Comparison of ENCODE assay signal across 16 cellular contexts in the genomic region with DNA sequence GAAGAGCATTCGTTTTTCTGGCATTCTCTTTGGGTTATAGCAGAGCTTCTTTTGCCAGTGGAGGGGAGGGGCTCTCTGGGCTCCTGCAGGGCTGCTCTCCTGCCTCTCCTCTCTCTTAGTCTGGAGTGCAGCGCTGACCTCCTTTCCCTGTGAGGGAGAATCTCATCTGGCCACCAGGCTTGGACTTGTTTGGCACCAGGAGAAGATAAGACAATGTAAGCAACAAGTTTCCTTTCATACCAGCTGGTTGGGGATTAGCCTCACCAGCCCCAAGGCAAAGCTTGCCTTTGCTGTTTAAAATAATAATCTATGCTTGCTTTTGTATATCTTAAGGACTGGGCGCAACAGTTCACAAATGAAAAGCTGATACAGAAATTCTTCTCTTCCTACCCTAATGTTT.
DNase-seq lines count a peak whose midpoint lies in the region; ATAC-seq and TF ChIP-seq lines count a peak whose summit lies in the region.
"Had no signal": no experiment of that assay in that cellular context is flagged by ENCODE, and none has a peak within 500 bp of the region (broad histone marks: within the 10 kb centered on the region; RNA-seq: fewer than 3 reads in every experiment).

No MANE protein-coding gene starts in this region.

- H3K27me3 ChIP-seq in adipocyte (replicated peaks; ENCODE audit: control insufficient read depth, insufficient read depth, low read length) (peaks cover 62% of the 10 kb centered on the region), vagina (no peaks in the 10 kb centered on the region), uterus (no peaks in the 10 kb centered on the region)
- H3K27me3 ChIP-seq: gastroesophageal sphincter had no signal

- H3K36me3 Mint-ChIP-seq in MCF 10A (ENCODE audit: insufficient read depth, unreplicated experiment), result no peaks in the 10 kb centered on the region
- H3K36me3 Mint-ChIP-seq: activated naive CD8-positive, alpha-beta T cell; brain had no signal

- peaks cover 13% of the 10 kb centered on the region for H3K4me1 ChIP-seq in adipocyte (ENCODE audit: control insufficient read depth, insufficient read depth, low read length)
- no peaks in the 10 kb centered on the region for H3K4me1 ChIP-seq in vagina
- no peaks in the 10 kb centered on the region for H3K4me1 ChIP-seq in uterus

- H3K4me3 ChIP-seq in adipocyte (ENCODE audit: low read length), result no peak overlapping the region
- H3K4me3 ChIP-seq in vagina, result no peak overlapping the region
- H3K4me3 ChIP-seq in uterus, result no peak overlapping the region
- H3K4me3 ChIP-seq: coronary artery, gastroesophageal sphincter had no signal

- ATAC-seq in stimulated activated naive CD8-positive, alpha-beta T cell treated with anti-CD3 and anti-CD28 coated beads, Interleukin-15, Interleukin-2, amounts not matched to agents 100 U/mL and 50 U/mL, for 24 hours, result no peak
- ATAC-seq: gastroesophageal sphincter, left lobe of liver had no signal

- TF ChIP-seq POLR2A in vagina (IDR thresholded peaks at IDR 0.05) (no peak), uterus (IDR thresholded peaks at IDR 0.05) (no peak)

- no peaks in the 10 kb centered on the region for H3K27me3 Mint-ChIP-seq in MCF 10A (ENCODE audit: insufficient read depth, unreplicated experiment)

- intact Hi-C loops in vagina (cut with DNase I), result no loop called here
- intact Hi-C loops in uterus (cut with DNase I; ENCODE audit: low total_unique reads), result no loop called here
- intact Hi-C loops in MCF 10A (cut with micrococcal nuclease), result no loop called here

- no peak overlapping the region for H3K27ac ChIP-seq in vagina
- H3K27ac ChIP-seq in uterus, result no peak overlapping the region
- H3K27ac ChIP-seq: coronary artery, gastroesophageal sphincter had no signal

- CTCF ChIA-PET in MCF 10A (lab: Yijun Ruan, JAX), result no interaction called here

- TF ChIP-seq CTCF in vagina (IDR thresholded peaks at IDR 0.05) (no peak), uterus (IDR thresholded peaks at IDR 0.05) (no peak), MCF 10A (IDR thresholded peaks at IDR 0.05; ENCODE audit: unreplicated experiment) (no peak)

- DNase-seq in AG08396 (ENCODE audit: low spot score) (peak; percentile 7), GM03348 (ENCODE audit: low spot score) (peak; percentile 15), adipocyte (ENCODE audit: low read depth) (peak; percentile 57), iPS-NIHi7 (ENCODE audit: extremely low spot score) (peak; percentile 33), vagina (ENCODE audit: extremely low spot score in 2 of 2) (no peak), uterus (no peak), MCF 10A (ENCODE audit: unreplicated experiment) (no peak)
- DNase-seq in stimulated activated naive CD8-positive, alpha-beta T cell treated with anti-CD3 and anti-CD28 coated beads, Interleukin-15, Interleukin-2, amounts not matched to agents 100 U/mL and 50 U/mL, for 24 hours, result no peak
- DNase-seq: activated CD4-positive, CD25-positive, alpha-beta regulatory T cell treated with anti-CD3 and anti-CD28 coated beads, Interleukin-2, amount 50 U/mL, for 72 hours; DND-41; NCI-H1417 treated with DMSO at 0.1 percent for 48 hours had no signal

- H3K36me3 ChIP-seq in adipocyte (ENCODE audit: control insufficient read depth, insufficient read depth, low read length, severe bottlenecking) (no peaks in the 10 kb centered on the region), vagina (no peaks in the 10 kb centered on the region), uterus (no peaks in the 10 kb centered on the region)
- H3K36me3 ChIP-seq: gastroesophageal sphincter had no signal

- H3K27ac Mint-ChIP-seq in MCF 10A (ENCODE audit: low read depth, unreplicated experiment), result no peak overlapping the region
- H3K27ac Mint-ChIP-seq: activated naive CD8-positive, alpha-beta T cell; brain had no signal

- no peak overlapping the region for H3K4me3 Mint-ChIP-seq in MCF 10A (ENCODE audit: unreplicated experiment)
- H3K4me3 Mint-ChIP-seq: activated naive CD8-positive, alpha-beta T cell; brain had no signal

- H3K9me3 ChIP-seq in adipocyte (ENCODE audit: control insufficient read depth, low read length) (no peaks in the 10 kb centered on the region), vagina (no peaks in the 10 kb centered on the region), uterus (no peaks in the 10 kb centered on the region)
- H3K9me3 ChIP-seq: gastroesophageal sphincter had no signal

- POLR2A ChIA-PET in MCF 10A (lab: Yijun Ruan, JAX), result no interaction called here

- H3K9me3 Mint-ChIP-seq in MCF 10A (ENCODE audit: unreplicated experiment), result no peaks in the 10 kb centered on the region
- H3K9me3 Mint-ChIP-seq: brain had no signal

- no peak overlapping the region for H3K9ac ChIP-seq in adipocyte (ENCODE audit: low read length)

- H3K4me1 Mint-ChIP-seq in MCF 10A (ENCODE audit: insufficient read depth, unreplicated experiment), result peaks cover 11% of the 10 kb centered on the region

- no TSS peak for BruUV-seq in MCF 10A (replicated peaks; lab: Mats Ljungman, UMichigan)

Comparison
In these comparisons a context has a peak if more than half of its experiments do, and no peak if none do; other contexts are left out.
1. DNase-seq: peak in AG08396 (single experiment), GM03348 (single experiment), adipocyte (single experiment) and iPS-NIHi7 (single experiment); none in vagina (0 of 2), uterus (0 of 2), stimulated activated naive CD8-positive, alpha-beta T cell treated with anti-CD3 and anti-CD28 coated beads, Interleukin-15, Interleukin-2, amounts not matched to agents 100 U/mL and 50 U/mL, for 24 hours (single experiment) and MCF 10A (single experiment).